ENCODE assay signal across 20 cellular contexts in the genomic region with DNA sequence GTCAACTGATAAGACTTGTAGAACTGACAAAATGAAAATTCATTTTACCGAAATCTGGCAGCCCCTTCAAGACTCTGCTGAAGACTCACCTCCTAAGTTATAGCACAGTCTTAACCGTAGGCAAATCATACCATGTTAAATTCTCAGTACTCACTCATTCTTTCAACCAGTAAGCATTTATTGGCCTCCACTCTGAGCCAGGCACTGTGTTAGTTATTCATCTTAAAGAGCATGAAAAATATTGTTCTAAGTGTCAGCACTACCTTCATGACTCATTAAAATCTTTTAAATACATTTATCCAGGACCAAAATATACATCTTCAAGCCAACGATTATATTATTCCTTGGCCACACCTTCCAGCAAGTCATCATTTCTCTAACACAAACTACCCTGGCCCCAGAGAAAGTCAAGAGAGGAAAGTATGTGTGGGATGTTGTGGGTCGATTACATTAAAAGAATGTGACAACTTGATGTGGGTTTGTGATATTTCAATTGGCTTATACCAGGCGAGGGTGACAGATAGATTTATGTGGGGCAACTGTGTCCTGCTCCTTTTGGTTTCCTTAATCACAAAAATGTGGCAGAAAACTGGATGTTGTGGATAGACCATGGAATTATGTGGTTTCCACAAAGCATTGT. TPM values are rescaled to one million over a fixed set of nuclear protein-coding genes. Genes with fewer than 3 reads are reported as not detected.
"Had no signal": no experiment of that assay in that cellular context is flagged by ENCODE, and none has a peak within 500 bp of the region (broad histone marks: within the 10 kb centered on the region; RNA-seq: fewer than 3 reads in every experiment).

No MANE protein-coding gene starts in this region.

- H3K4me1 ChIP-seq: adrenal gland, right lobe of liver had no signal

- H3K27me3 ChIP-seq: adrenal gland, right lobe of liver, thyroid gland had no signal

- H3K36me3 ChIP-seq: adrenal gland, esophagus squamous epithelium, right lobe of liver, thyroid gland had no signal

- H3K9me3 Mint-ChIP-seq: activated B cell treated with CpG ODN at 0.5 μM for 24 hours; activated CD4-positive, alpha-beta T cell treated with anti-CD3 and anti-CD28 coated beads, Interleukin-2, amount 10 ng/mL, durations not matched to agents 7 days and 5 days; activated naive CD4-positive, alpha-beta T cell treated with anti-CD3 and anti-CD28 coated beads, Interleukin-2, amount 10 ng/mL, durations not matched to agents 7 days and 5 days; brain; memory B cell; natural killer cell treated with Interleukin-12 subunit alpha and Interleukin-12 subunit beta and Interleukin-15 and Interleukin-18, amount 100 ng/mL, for 72 hours; stimulated activated effector memory CD8-positive, alpha-beta T cell treated with anti-CD3 and anti-CD28 coated beads, Interleukin-12 subunit alpha, Interleukin-12 subunit beta, amount 100 ng/mL, for 72 hours; T-helper 2 cell treated with Interferon-gamma antibody and Interleukin-4, amounts not matched to agents 5 μg/mL and 100 μg/mL, for 36 hours had no signal

- H3K27me3 Mint-ChIP-seq: progenitor cell of endocrine pancreas had no signal

- H3K36me3 Mint-ChIP-seq: activated naive CD4-positive, alpha-beta T cell treated with anti-CD3 and anti-CD28 coated beads, Interleukin-2, amount 10 ng/mL, durations not matched to agents 7 days and 5 days; brain; memory B cell; natural killer cell treated with Interleukin-12 subunit alpha and Interleukin-12 subunit beta and Interleukin-15 and Interleukin-18, amount 100 ng/mL, for 72 hours; stimulated activated effector memory CD8-positive, alpha-beta T cell treated with anti-CD3 and anti-CD28 coated beads, Interleukin-12 subunit alpha, Interleukin-12 subunit beta, amount 100 ng/mL, for 72 hours had no signal

- H3K9me3 ChIP-seq: adrenal gland, esophagus squamous epithelium, right lobe of liver, thyroid gland had no signal

- H3K27ac Mint-ChIP-seq: activated B cell treated with CpG ODN at 0.5 μM for 24 hours; activated CD4-positive, alpha-beta T cell treated with anti-CD3 and anti-CD28 coated beads, Interleukin-2, amount 10 ng/mL, durations not matched to agents 7 days and 5 days; activated naive CD4-positive, alpha-beta T cell treated with anti-CD3 and anti-CD28 coated beads, Interleukin-2, amount 10 ng/mL, durations not matched to agents 7 days and 5 days; memory B cell; natural killer cell treated with Interleukin-12 subunit alpha and Interleukin-12 subunit beta and Interleukin-15 and Interleukin-18, amount 100 ng/mL, for 72 hours; progenitor cell of endocrine pancreas; stimulated activated effector memory CD8-positive, alpha-beta T cell treated with anti-CD3 and anti-CD28 coated beads, Interleukin-12 subunit alpha, Interleukin-12 subunit beta, amount 100 ng/mL, for 72 hours; T-helper 2 cell treated with Interferon-gamma antibody and Interleukin-4, amounts not matched to agents 5 μg/mL and 100 μg/mL, for 36 hours had no signal

- DNase-seq: activated B cell treated with CpG ODN at 0.5 μM for 24 hours; activated CD4-positive, alpha-beta T cell treated with anti-CD3 and anti-CD28 coated beads, Interleukin-2, amount 10 ng/mL, durations not matched to agents 7 days and 5 days; activated naive CD4-positive, alpha-beta T cell treated with anti-CD3 and anti-CD28 coated beads, Interleukin-2, amount 10 ng/mL, durations not matched to agents 7 days and 5 days; activated T-cell treated with anti-CD3 and anti-CD28 coated beads, Interleukin-2, amount 50 U/mL, for 1 hour; adrenal gland; central memory CD4-positive, alpha-beta T cell; esophagus squamous epithelium; foreskin fibroblast; left ventricle myocardium superior; right lobe of liver; stimulated activated CD4-positive, alpha-beta T cell treated with anti-CD3 and anti-CD28 coated beads, Interleukin-12 subunit alpha, Interleukin-12 subunit beta, amount 100 ng/mL, for 4 hours; SW 1271; thyroid gland had no signal

- H3K27ac ChIP-seq: adrenal gland, coronary artery, esophagus squamous epithelium, right lobe of liver, thyroid gland had no signal

- H3K4me3 ChIP-seq: adrenal gland, coronary artery, esophagus squamous epithelium, right lobe of liver, thyroid gland had no signal

- ATAC-seq: left ventricle myocardium superior; right lobe of liver; stimulated activated effector memory CD8-positive, alpha-beta T cell treated with anti-CD3 and anti-CD28 coated beads, Interleukin-12 subunit alpha, Interleukin-12 subunit beta, amount 100 ng/mL, for 72 hours had no signal

- H3K4me3 Mint-ChIP-seq: activated B cell treated with CpG ODN at 0.5 μM for 24 hours; activated CD4-positive, alpha-beta T cell treated with anti-CD3 and anti-CD28 coated beads, Interleukin-2, amount 10 ng/mL, durations not matched to agents 7 days and 5 days; activated naive CD4-positive, alpha-beta T cell treated with anti-CD3 and anti-CD28 coated beads, Interleukin-2, amount 10 ng/mL, durations not matched to agents 7 days and 5 days; brain; memory B cell; natural killer cell treated with Interleukin-12 subunit alpha and Interleukin-12 subunit beta and Interleukin-15 and Interleukin-18, amount 100 ng/mL, for 72 hours; stimulated activated effector memory CD8-positive, alpha-beta T cell treated with anti-CD3 and anti-CD28 coated beads, Interleukin-12 subunit alpha, Interleukin-12 subunit beta, amount 100 ng/mL, for 72 hours; T-helper 2 cell treated with Interferon-gamma antibody and Interleukin-4, amounts not matched to agents 5 μg/mL and 100 μg/mL, for 36 hours had no signal

- H3K4me1 Mint-ChIP-seq: activated B cell treated with CpG ODN at 0.5 μM for 24 hours; activated CD4-positive, alpha-beta T cell treated with anti-CD3 and anti-CD28 coated beads, Interleukin-2, amount 10 ng/mL, durations not matched to agents 7 days and 5 days; activated naive CD4-positive, alpha-beta T cell treated with anti-CD3 and anti-CD28 coated beads, Interleukin-2, amount 10 ng/mL, durations not matched to agents 7 days and 5 days; stimulated activated effector memory CD8-positive, alpha-beta T cell treated with anti-CD3 and anti-CD28 coated beads, Interleukin-12 subunit alpha, Interleukin-12 subunit beta, amount 100 ng/mL, for 72 hours had no signal

RNA-seq across cellular contexts. Expression of a gene that starts 55.0 kb away (rescaled TPM):
- total RNA-seq: activated B cell treated with CpG ODN at 0.5 μM for 24 hours had no signal
